21 cellular contexts compared by ENCODE assay signal in genomic region chr14:23416801-23417200, GRCh38. TPM values are rescaled to one million over a fixed set of nuclear protein-coding genes. Genes with fewer than 3 reads are reported as not detected.
A peak's percentile ranks its signal among the peaks of the same experiment; 100 is the strongest.
DNase-seq lines count a peak whose midpoint lies in the region; ATAC-seq, FAIRE-seq and TF ChIP-seq lines count a peak whose summit lies in the region.
"Had no signal": no experiment of that assay in that cellular context is flagged by ENCODE, and none has a peak within 500 bp of the region (broad histone marks: within the 10 kb centered on the region; RNA-seq: fewer than 3 reads in every experiment).

No MANE protein-coding gene starts in this region.

- H3K4me3 ChIP-seq in left ventricle myocardium inferior (peak overlapping the region; percentile 35), right cardiac atrium (ENCODE audit: low read length) (no peak overlapping the region), neural cell (ENCODE audit: low read length) (peak overlapping the region; percentile 21)
- H3K4me3 ChIP-seq: HAP-1 had no signal

- H3K4me2 ChIP-seq in neural cell (ENCODE audit: low read length): no peak overlapping the region

- no peak for ATAC-seq in right cardiac atrium

- 85% methylated on average over 11 of the region's 11 CpGs for WGBS in right cardiac atrium

- H2AFZ ChIP-seq in neural cell (ENCODE audit: low read depth, low read length): no peak overlapping the region

- no peak for TF ChIP-seq EP300 in neural cell (conservative IDR thresholded peaks at IDR 0.05; ENCODE audit: poor library complexity, severe bottlenecking)

- H3K4me1 ChIP-seq in left ventricle myocardium inferior: peaks cover 3% of the 10 kb centered on the region
- no peaks in the 10 kb centered on the region for H3K4me1 ChIP-seq in right cardiac atrium (ENCODE audit: control insufficient read depth, insufficient read depth, low read length)
- H3K4me1 ChIP-seq: HAP-1 had no signal

- H3K9me2 ChIP-seq in neural cell (ENCODE audit: insufficient read depth, low read length): no peaks in the 10 kb centered on the region

- intact Hi-C loops in left ventricle myocardium inferior (cut with micrococcal nuclease): no loop called here
- intact Hi-C loops in right cardiac atrium (cut with DNase I): no loop called here

- H3K36me3 ChIP-seq in left ventricle myocardium inferior (peaks cover 72% of the 10 kb centered on the region), neural cell (ENCODE audit: insufficient read depth, low read length) (no peaks in the 10 kb centered on the region)
- H3K36me3 ChIP-seq: HAP-1 had no signal

- H3K9me3 ChIP-seq in left ventricle myocardium inferior (replicated peaks) (no peaks in the 10 kb centered on the region), right cardiac atrium (ENCODE audit: control insufficient read depth, low read length) (no peaks in the 10 kb centered on the region), neural cell (ENCODE audit: low read length) (no peaks in the 10 kb centered on the region)
- H3K9me3 ChIP-seq: HAP-1 had no signal

- DNase-seq in left ventricle myocardium inferior: no peak
- no peak for DNase-seq in right cardiac atrium
- peak in 1 of 61 donors; percentile 12 for DNase-seq in caudate nucleus (lab: John Stamatoyannopoulos, UW)
- DNase-seq in D721Med (ENCODE audit: insufficient read length, low spot score): no peak
- DNase-seq in activated gamma-delta T cell (lab: John Stamatoyannopoulos, UW): no peak
- DNase-seq: C1 segment of cervical spinal cord; Calu3; CD4-positive, alpha-beta memory T cell; COR-L47; DMS153; DND-41; GOT3; HFFc6 had no signal

- no peaks in the 10 kb centered on the region for H3K79me2 ChIP-seq in neural cell (replicated peaks; ENCODE audit: insufficient read depth, low read length)

- no peak for TF ChIP-seq RAD21 in neural cell (conservative IDR thresholded peaks at IDR 0.05)

- peak overlapping the region; percentile 91 for H3K27ac ChIP-seq in left ventricle myocardium inferior (replicated peaks)
- H3K27ac ChIP-seq in right cardiac atrium (ENCODE audit: low read length): no peak overlapping the region
- peak overlapping the region; percentile 90 for H3K27ac ChIP-seq in caudate nucleus (ENCODE audit: low read depth, low read length)
- H3K27ac ChIP-seq in neural cell (ENCODE audit: low read length): peak overlapping the region; percentile 60

- no peaks in the 10 kb centered on the region for H4K20me1 ChIP-seq in neural cell (ENCODE audit: insufficient read depth)

- H3K9ac ChIP-seq in neural cell (ENCODE audit: low read length): peak overlapping the region; percentile 34

- no peaks in the 10 kb centered on the region for H3K27me3 ChIP-seq in left ventricle myocardium inferior (ENCODE audit: low read depth)
- H3K27me3 ChIP-seq in right cardiac atrium (ENCODE audit: control insufficient read depth, insufficient read depth): no peaks in the 10 kb centered on the region
- no peaks in the 10 kb centered on the region for H3K27me3 ChIP-seq in neural cell (ENCODE audit: insufficient read depth, low read depth, low read length)

- FAIRE-seq in D721Med (lab: Jason Lieb, UNC): no peak
- FAIRE-seq: G401.6, GM12892, H54 had no signal

- no peak for TF ChIP-seq CTCF in left ventricle myocardium inferior (IDR thresholded peaks at IDR 0.05; ENCODE audit: borderline replicate concordance)
- TF ChIP-seq CTCF in neural cell (IDR thresholded peaks at IDR 0.05; ENCODE audit: poor library complexity, severe bottlenecking): no peak
- TF ChIP-seq CTCF in D721Med (IDR thresholded peaks at IDR 0.05; ENCODE audit: insufficient read depth, missing control alignments): no peak

- H3F3A ChIP-seq in neural cell (ENCODE audit: insufficient read depth, low read length, poor library complexity, severe bottlenecking): no peaks in the 10 kb centered on the region

TF ChIP-seq in neural cell, 6 proteins besides CTCF, POLR2A, EP300 and RAD21:
- TF ChIP-seq EZH2 (IDR thresholded peaks at IDR 0.05; ENCODE audit: borderline replicate concordance, insufficient read depth, low read length, poor library complexity, severe bottlenecking) (no peak), POLR2AphosphoS5 (IDR thresholded peaks at IDR 0.05) (no peak), SMC3 (conservative IDR thresholded peaks at IDR 0.05; ENCODE audit: poor library complexity) (no peak), REST (IDR thresholded peaks at IDR 0.05; ENCODE audit: borderline replicate concordance) (no peak), TAF1 (IDR thresholded peaks at IDR 0.05; ENCODE audit: low read depth) (no peak), MXI1 (conservative IDR thresholded peaks at IDR 0.05; ENCODE audit: poor library complexity, severe bottlenecking) (no peak)

RNA-seq across cellular contexts. Expression of gene MYH6, which starts 8.7 kb away (rescaled TPM):
- 1,823 TPM for total RNA-seq in left ventricle myocardium inferior
- total RNA-seq in right cardiac atrium: over 10,000 TPM; 12,862 to 15,773 (median 14,347) TPM
- polyA plus RNA-seq in right cardiac atrium: 11,120 TPM
- not detected in 2 replicates for polyA plus RNA-seq in neural cell
- not detected in 2 replicates for polyA minus RNA-seq in neural cell
- total RNA-seq: A172; A673; Calu3; CD4-positive, alpha-beta memory T cell; HFFc6 had no signal
- polyA plus RNA-seq: BJ; CD4-positive, alpha-beta memory T cell had no signal

RNA-seq across cellular contexts. Expression of gene MYH7, which starts 18.7 kb away (rescaled TPM):
- total RNA-seq in left ventricle myocardium inferior (14,853 TPM), right cardiac atrium (1,000 to 10,000 TPM in 1 of 4 donors, 100 to 1,000 TPM in 3; 461 to 2,251 (median 602) TPM)
- polyA plus RNA-seq in right cardiac atrium (1,734 TPM), neural cell (0.08 and 0.12 TPM in 2 replicates)
- 0.49 and 0.69 TPM in 2 replicates for polyA minus RNA-seq in neural cell
- total RNA-seq: A172; A673; Calu3; CD4-positive, alpha-beta memory T cell; HFFc6 had no signal
- polyA plus RNA-seq: BJ; CD4-positive, alpha-beta memory T cell had no signal

RNA-seq across cellular contexts. Expression of gene CMTM5, which starts 40.0 kb away (rescaled TPM):
- total RNA-seq in left ventricle myocardium inferior (1.0 TPM), right cardiac atrium (1 to 10 TPM in 3 of 4 donors, under 1 TPM in 1; 0.36 to 1.4 (median 1.2) TPM)
- polyA plus RNA-seq in right cardiac atrium (13.9 TPM), neural cell (not detected in 2 replicates)
- not detected in 2 replicates for polyA minus RNA-seq in neural cell
- total RNA-seq: A172; A673; Calu3; CD4-positive, alpha-beta memory T cell; HFFc6 had no signal
- polyA plus RNA-seq: BJ; CD4-positive, alpha-beta memory T cell had no signal

RNA-seq across cellular contexts. Expression of gene IL25, which starts 44.2 kb away (rescaled TPM):
- not detected for total RNA-seq in left ventricle myocardium inferior
- total RNA-seq in right cardiac atrium: not detected
- 0.09 TPM for polyA plus RNA-seq in right cardiac atrium
- not detected in 2 replicates for polyA plus RNA-seq in neural cell
- polyA minus RNA-seq in neural cell: not detected in 2 replicates
- total RNA-seq: A172; A673; Calu3; CD4-positive, alpha-beta memory T cell; HFFc6 had no signal
- polyA plus RNA-seq: BJ; CD4-positive, alpha-beta memory T cell had no signal

RNA-seq across cellular contexts. Expression of gene EFS, which starts 51.8 kb away (rescaled TPM):
- total RNA-seq in left ventricle myocardium inferior: 3.6 TPM
- total RNA-seq in right cardiac atrium: 10 to 100 TPM in 1 of 4 donors, 1 to 10 TPM in 3; 6.7 to 10.1 (median 7.8) TPM
- polyA plus RNA-seq in right cardiac atrium: 6.2 TPM
- polyA plus RNA-seq in neural cell: 0.48 and 0.92 TPM in 2 replicates
- polyA minus RNA-seq in neural cell: 1.3 and 1.5 TPM in 2 replicates
- total RNA-seq: A172; Calu3; CD4-positive, alpha-beta memory T cell had no signal
- polyA plus RNA-seq: CD4-positive, alpha-beta memory T cell had no signal
